16 cellular contexts compared by ENCODE assay signal in the genomic region with DNA sequence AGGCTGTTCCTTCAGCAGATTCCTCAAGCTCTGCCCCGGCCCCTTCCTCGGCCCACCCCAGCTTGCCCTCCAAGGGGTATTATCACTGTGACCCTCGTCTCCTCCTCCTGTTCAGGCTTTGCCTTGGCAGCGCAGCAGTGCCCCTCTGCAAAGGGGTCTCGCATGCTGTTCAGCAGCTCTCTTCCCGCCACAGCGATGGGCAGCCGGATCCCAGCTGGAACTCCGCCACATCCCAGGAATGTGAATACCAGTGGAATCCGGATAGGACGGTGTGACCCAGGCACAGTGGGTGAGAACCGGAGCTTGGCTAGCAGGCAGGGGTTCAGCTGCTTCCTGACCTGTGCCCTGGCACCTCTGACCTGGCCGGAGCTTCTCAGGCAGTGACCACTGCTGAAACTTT.
"Had no signal": no experiment of that assay in that cellular context is flagged by ENCODE, and none has a peak within 500 bp of the region (broad histone marks: within the 10 kb centered on the region; RNA-seq: fewer than 3 reads in every experiment).

No MANE protein-coding gene starts in this region.

- H3K36me3 Mint-ChIP-seq: type B pancreatic cell had no signal

- H3K27ac Mint-ChIP-seq: activated CD4-positive, alpha-beta memory T cell treated with anti-CD3 and anti-CD28 coated beads, Interleukin-2, amount 10 ng/mL, durations not matched to agents 7 days and 5 days; activated T-cell treated with anti-CD3 and anti-CD28 coated beads, Interleukin-2, amount 50 U/mL, for 24 hours; type B pancreatic cell had no signal

- ATAC-seq: mucosa of descending colon; naive thymus-derived CD4-positive, alpha-beta T cell; stimulated activated naive CD8-positive, alpha-beta T cell treated with anti-CD3 and anti-CD28 coated beads, Interleukin-15, Interleukin-2, amounts not matched to agents 100 U/mL and 50 U/mL, for 24 hours had no signal

- H3K9me3 Mint-ChIP-seq: activated CD4-positive, alpha-beta memory T cell treated with anti-CD3 and anti-CD28 coated beads, Interleukin-2, amount 10 ng/mL, durations not matched to agents 7 days and 5 days; activated T-cell treated with anti-CD3 and anti-CD28 coated beads, Interleukin-2, amount 50 U/mL, for 24 hours; type B pancreatic cell had no signal

- H3K27ac ChIP-seq: cardiac muscle cell, esophagus squamous epithelium, left ventricle myocardium inferior had no signal

- H3K4me1 ChIP-seq: esophagus squamous epithelium had no signal

- H3K27me3 ChIP-seq: cardiac muscle cell, esophagus squamous epithelium had no signal

- H3K9me3 ChIP-seq: esophagus squamous epithelium, left ventricle myocardium inferior, mucosa of descending colon had no signal

- H3K4me3 ChIP-seq: cardiac muscle cell, esophagus squamous epithelium, mucosa of descending colon had no signal

- H3K4me3 Mint-ChIP-seq: activated CD4-positive, alpha-beta memory T cell treated with anti-CD3 and anti-CD28 coated beads, Interleukin-2, amount 10 ng/mL, durations not matched to agents 7 days and 5 days; activated T-cell treated with anti-CD3 and anti-CD28 coated beads, Interleukin-2, amount 50 U/mL, for 24 hours; naive thymus-derived CD4-positive, alpha-beta T cell; type B pancreatic cell had no signal

- DNase-seq: activated CD4-positive, alpha-beta memory T cell treated with anti-CD3 and anti-CD28 coated beads, Interleukin-2, amount 10 ng/mL, durations not matched to agents 7 days and 5 days; activated CD4-positive, CD25-positive, alpha-beta regulatory T cell treated with anti-CD3 and anti-CD28 coated beads, Interleukin-2, amount 50 U/mL, for 72 hours; activated naive CD4-positive, alpha-beta T cell treated with anti-CD3 and anti-CD28 coated beads, Interleukin-2, amount 50 U/mL, for 16 hours; activated T-cell treated with anti-CD3 and anti-CD28 coated beads, Interleukin-2, amount 50 U/mL, for 24 hours; esophagus squamous epithelium; left ventricle myocardium inferior; mucosa of descending colon; naive thymus-derived CD4-positive, alpha-beta T cell; stimulated activated CD4-positive, alpha-beta T cell treated with anti-CD3 and anti-CD28 coated beads, Interleukin-15, amount 100 ng/mL, for 24 hours; stimulated activated CD4-positive, alpha-beta T cell treated with anti-CD3 and anti-CD28 coated beads, Interleukin-4, amount 100 ng/mL, for 1 hour; stimulated activated naive CD8-positive, alpha-beta T cell treated with anti-CD3 and anti-CD28 coated beads, Interleukin-15, Interleukin-2, amounts not matched to agents 100 U/mL and 50 U/mL, for 24 hours; T-helper 9 cell had no signal

- FAIRE-seq: colon, keratinocyte had no signal

- H3K36me3 ChIP-seq: cardiac muscle cell, esophagus squamous epithelium, left ventricle myocardium inferior had no signal

- H3K27me3 Mint-ChIP-seq: activated CD4-positive, alpha-beta memory T cell treated with anti-CD3 and anti-CD28 coated beads, Interleukin-2, amount 10 ng/mL, durations not matched to agents 7 days and 5 days; activated T-cell treated with anti-CD3 and anti-CD28 coated beads, Interleukin-2, amount 50 U/mL, for 24 hours; naive thymus-derived CD4-positive, alpha-beta T cell had no signal
